In genomic region chr17:2712300-2713043, GRCh38 we compare ENCODE assay signal across 9 cellular contexts. TPM values are rescaled to one million over a fixed set of nuclear protein-coding genes. Genes with fewer than 3 reads are reported as not detected.
A peak's percentile ranks its signal among the peaks of the same experiment; 100 is the strongest.
DNase-seq lines count a peak whose midpoint lies in the region; ATAC-seq and TF ChIP-seq lines count a peak whose summit lies in the region.
"Had no signal": no experiment of that assay in that cellular context is flagged by ENCODE, and none has a peak within 500 bp of the region (broad histone marks: within the 10 kb centered on the region; RNA-seq: fewer than 3 reads in every experiment).

No MANE protein-coding gene starts in this region.

- DNase-seq in NCI-H1417 (lab: John Stamatoyannopoulos, UW) = peak in 2 of 3 experiments; percentile 66 to 68
- DNase-seq in NCI-H1417 treated with DMSO at 0.1 percent for 48 hours (lab: John Stamatoyannopoulos, UW) = no peak
- no peak for DNase-seq in activated CD4-positive, alpha-beta memory T cell treated with anti-CD3 and anti-CD28 coated beads for 36 hours
- no peak for DNase-seq in right atrium auricular region (ENCODE audit: low spot score)
- DNase-seq in smooth muscle cell (lab: John Stamatoyannopoulos, UW; ENCODE audit: unreplicated experiment) = no peak
- DNase-seq in HCEC 1CT = no peak

- H3K27ac ChIP-seq in right atrium auricular region = peak overlapping the region; percentile 90 to 92
- H3K27ac ChIP-seq in smooth muscle cell (ENCODE audit: low read depth) = no peak overlapping the region

- CTCF ChIA-PET in activated CD4-positive, alpha-beta memory T cell treated with anti-CD3 and anti-CD28 coated beads for 36 hours (lab: Charles Lee) = interaction anchor here (1.0 kb wide), 1 partner anchor 125 kb away, joined by 3 read pairs; no protein-coding TSS in a partner anchor

- H3F3A ChIP-seq in smooth muscle cell (ENCODE audit: low read depth) = no peaks in the 10 kb centered on the region

- no peak overlapping the region for H3K9ac ChIP-seq in smooth muscle cell (ENCODE audit: low read depth)

- H3K4me1 Mint-ChIP-seq in activated CD4-positive, alpha-beta memory T cell treated with anti-CD3 and anti-CD28 coated beads for 36 hours (ENCODE audit: low read depth) = peaks cover 34% of the 10 kb centered on the region

- H3K4me3 ChIP-seq in right atrium auricular region = peak overlapping the region; percentile 91 to 93
- peak overlapping the region; percentile 79 for H3K4me3 ChIP-seq in smooth muscle cell

- H3K4me1 ChIP-seq in right atrium auricular region (peaks cover 0 to 45% of the 10 kb centered on the region in 2 donors), smooth muscle cell (ENCODE audit: low read depth) (peaks cover 20% of the 10 kb centered on the region)

- no peaks in the 10 kb centered on the region for H3K9me3 Mint-ChIP-seq in activated CD4-positive, alpha-beta memory T cell treated with anti-CD3 and anti-CD28 coated beads for 36 hours

- peak overlapping the region; percentile 87 for H3K4me3 Mint-ChIP-seq in activated CD4-positive, alpha-beta memory T cell treated with anti-CD3 and anti-CD28 coated beads for 36 hours

- peaks cover 7% of the 10 kb centered on the region for H3K36me3 Mint-ChIP-seq in activated CD4-positive, alpha-beta memory T cell treated with anti-CD3 and anti-CD28 coated beads for 36 hours

- H3K79me2 ChIP-seq in smooth muscle cell (ENCODE audit: low read depth) = peaks cover 41% of the 10 kb centered on the region

- H3K27me3 Mint-ChIP-seq in activated CD4-positive, alpha-beta memory T cell treated with anti-CD3 and anti-CD28 coated beads for 36 hours = no peaks in the 10 kb centered on the region

- H2AFZ ChIP-seq in smooth muscle cell (ENCODE audit: low read depth) = peak overlapping the region; percentile 89

- ATAC-seq in GM18505 (IDR thresholded peaks at IDR 0.05; ENCODE audit: unreplicated experiment) = no peak
- no peak for ATAC-seq in GM18907 (IDR thresholded peaks at IDR 0.05; ENCODE audit: unreplicated experiment)

- WGBS in smooth muscle cell (ENCODE audit: low lambda C conversion rate) = 84% methylated on average over 36 of the region's 36 CpGs

- peak overlapping the region; percentile 99 for H3K4me2 ChIP-seq in smooth muscle cell

- no peaks in the 10 kb centered on the region for H3K9me3 ChIP-seq in right atrium auricular region
- no peaks in the 10 kb centered on the region for H3K9me3 ChIP-seq in smooth muscle cell (replicated peaks; ENCODE audit: low read depth)

- peaks cover 33% of the 10 kb centered on the region for H4K20me1 ChIP-seq in smooth muscle cell (ENCODE audit: low read depth)

- H3K27ac Mint-ChIP-seq in activated CD4-positive, alpha-beta memory T cell treated with anti-CD3 and anti-CD28 coated beads for 36 hours = peak overlapping the region; percentile 82

- H3K27me3 ChIP-seq in right atrium auricular region = no peaks in the 10 kb centered on the region
- H3K27me3 ChIP-seq in smooth muscle cell (ENCODE audit: low read depth) = no peaks in the 10 kb centered on the region

- TF ChIP-seq CTCF in right atrium auricular region (IDR thresholded peaks at IDR 0.05) (no peak), smooth muscle cell (IDR thresholded peaks at IDR 0.05; ENCODE audit: borderline replicate concordance, insufficient read depth, poor library complexity, severe bottlenecking) (no peak)

- POLR2A ChIA-PET in activated CD4-positive, alpha-beta memory T cell treated with anti-CD3 and anti-CD28 coated beads for 36 hours (lab: Charles Lee) = no interaction called here

- TF ChIP-seq POLR2A in GM18505 (IDR thresholded peaks at IDR 0.05; ENCODE audit: borderline replicate concordance, extremely low read depth, insufficient read depth, insufficient read length) = no peak

- intact Hi-C loops in activated CD4-positive, alpha-beta memory T cell treated with anti-CD3 and anti-CD28 coated beads for 36 hours (cut with micrococcal nuclease) = loop anchor here (5.0 kb wide), 1 partner anchor 315 kb away; no protein-coding TSS in a partner anchor

- H3K36me3 ChIP-seq in right atrium auricular region (no peaks in the 10 kb centered on the region), smooth muscle cell (ENCODE audit: low read depth) (no peaks in the 10 kb centered on the region)

RNA-seq across cellular contexts. Expression of gene CLUH, which starts 0.9 kb away (rescaled TPM):
- total RNA-seq in activated CD4-positive, alpha-beta memory T cell treated with anti-CD3 and anti-CD28 coated beads for 36 hours = 10 to 100 TPM; 78.4 to 80.4 TPM
- total RNA-seq in right atrium auricular region (100 to 1,000 TPM in 1 of 2 donors, 10 to 100 TPM in 1; 94.4 to 126 TPM), smooth muscle cell (13.4 and 54.7 TPM in 2 replicates)
- polyA plus RNA-seq in smooth muscle cell = 15.4 and 26.8 TPM in 2 replicates

RNA-seq across cellular contexts. Expression of gene CCDC92B, which starts 37.0 kb away (rescaled TPM):
- under 1 TPM in 1 of 2 experiments, not detected in 1; 0.10 TPM for total RNA-seq in activated CD4-positive, alpha-beta memory T cell treated with anti-CD3 and anti-CD28 coated beads for 36 hours
- total RNA-seq in right atrium auricular region (not detected), smooth muscle cell (not detected in 2 replicates)
- polyA plus RNA-seq in smooth muscle cell = not detected in 2 replicates
- total RNA-seq: subcutaneous adipose tissue had no signal

Comparison
In these comparisons a context has a peak if more than half of its experiments do, and no peak if none do; other contexts are left out.
1. DNase-seq: peak in NCI-H1417 (2 of 3); none in NCI-H1417 treated with DMSO at 0.1 percent for 48 hours (single experiment), activated CD4-positive, alpha-beta memory T cell treated with anti-CD3 and anti-CD28 coated beads for 36 hours (single experiment), right atrium auricular region (single experiment), smooth muscle cell (single experiment) and HCEC 1CT (single experiment).